In genomic region chr2:239234151-239234825, GRCh38 we compare ENCODE assay signal across 1 cellular context.
A peak's percentile ranks its signal among the peaks of the same experiment; 100 is the strongest.
TF ChIP-seq lines count a peak whose summit lies in the region.

No MANE protein-coding gene starts in this region.

TF ChIP-seq in HEK293, 187 proteins besides CTCF, POLR2A, EP300 and RAD21 (continued from another document):
- TF ChIP-seq ZNF549 (tag by site-specific recombination; IDR thresholded peaks at IDR 0.05): no peak
- no peak for TF ChIP-seq ZBTB11 (tag by site-specific recombination; conservative IDR thresholded peaks at IDR 0.05; ENCODE audit: low read depth)
- TF ChIP-seq KLF7 (tag by site-specific recombination; IDR thresholded peaks at IDR 0.05; ENCODE audit: borderline replicate concordance): no peak
- no peak for TF ChIP-seq ZEB2 (tag by site-specific recombination; IDR thresholded peaks at IDR 0.05)
- TF ChIP-seq SALL2 (tag by site-specific recombination; IDR thresholded peaks at IDR 0.05; ENCODE audit: borderline replicate concordance): no peak
- TF ChIP-seq ZNF350 (tag by site-specific recombination; IDR thresholded peaks at IDR 0.05): no peak
- no peak for TF ChIP-seq WT1 (tag by site-specific recombination; IDR thresholded peaks at IDR 0.05)
- TF ChIP-seq ZFHX2 (tag by site-specific recombination; conservative IDR thresholded peaks at IDR 0.05): peak; percentile 56; the same call in 1 of the 2 replicates
